1 cellular context compared by ENCODE assay signal in the genomic region with DNA sequence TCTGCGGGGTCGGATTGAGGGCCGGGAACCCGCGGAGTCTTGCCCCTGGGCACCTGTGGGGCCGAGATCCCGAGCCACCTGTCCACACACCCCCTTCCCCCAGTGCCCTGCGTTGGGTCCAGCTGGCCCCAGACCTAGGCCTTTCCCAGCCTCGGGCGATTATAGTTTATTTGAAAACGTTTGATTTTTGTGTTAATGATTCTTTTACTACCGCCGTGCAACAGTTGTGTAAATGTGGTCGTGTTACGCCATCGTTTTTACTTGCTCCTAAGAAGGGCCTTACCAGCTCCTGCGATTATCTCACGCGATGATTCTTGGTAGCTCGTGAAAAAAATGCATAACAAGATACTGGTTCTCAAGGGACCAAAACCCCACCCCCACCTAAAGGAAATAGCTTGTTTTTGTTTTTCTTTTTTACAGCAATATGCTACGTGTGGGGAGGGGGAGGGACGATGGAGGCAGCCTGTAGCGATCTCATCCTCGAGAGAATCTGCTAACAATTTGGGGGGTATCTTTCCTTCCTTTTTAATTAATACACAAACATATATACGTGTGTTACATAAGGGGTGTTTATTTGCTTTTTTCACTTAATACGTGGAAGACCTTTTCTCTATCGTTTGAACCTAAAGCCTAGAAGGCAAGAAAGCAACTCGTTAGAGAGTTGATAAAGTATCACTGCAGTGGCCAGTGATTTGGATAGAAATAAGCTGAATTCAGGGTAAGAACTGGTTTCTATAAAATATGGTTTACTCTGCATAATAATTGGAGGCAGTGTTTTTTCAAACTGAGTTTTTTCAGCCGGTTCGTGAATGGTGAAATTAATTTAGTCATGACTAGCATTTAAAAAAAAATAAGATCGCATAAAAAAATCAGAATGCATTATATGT.
TF ChIP-seq lines count a peak whose summit lies in the region.

No MANE protein-coding gene starts in this region.

TF ChIP-seq in GM23338, 12 proteins besides CTCF, POLR2A, EP300 and RAD21 (continued from another document):
- TF ChIP-seq, protein P1, sequence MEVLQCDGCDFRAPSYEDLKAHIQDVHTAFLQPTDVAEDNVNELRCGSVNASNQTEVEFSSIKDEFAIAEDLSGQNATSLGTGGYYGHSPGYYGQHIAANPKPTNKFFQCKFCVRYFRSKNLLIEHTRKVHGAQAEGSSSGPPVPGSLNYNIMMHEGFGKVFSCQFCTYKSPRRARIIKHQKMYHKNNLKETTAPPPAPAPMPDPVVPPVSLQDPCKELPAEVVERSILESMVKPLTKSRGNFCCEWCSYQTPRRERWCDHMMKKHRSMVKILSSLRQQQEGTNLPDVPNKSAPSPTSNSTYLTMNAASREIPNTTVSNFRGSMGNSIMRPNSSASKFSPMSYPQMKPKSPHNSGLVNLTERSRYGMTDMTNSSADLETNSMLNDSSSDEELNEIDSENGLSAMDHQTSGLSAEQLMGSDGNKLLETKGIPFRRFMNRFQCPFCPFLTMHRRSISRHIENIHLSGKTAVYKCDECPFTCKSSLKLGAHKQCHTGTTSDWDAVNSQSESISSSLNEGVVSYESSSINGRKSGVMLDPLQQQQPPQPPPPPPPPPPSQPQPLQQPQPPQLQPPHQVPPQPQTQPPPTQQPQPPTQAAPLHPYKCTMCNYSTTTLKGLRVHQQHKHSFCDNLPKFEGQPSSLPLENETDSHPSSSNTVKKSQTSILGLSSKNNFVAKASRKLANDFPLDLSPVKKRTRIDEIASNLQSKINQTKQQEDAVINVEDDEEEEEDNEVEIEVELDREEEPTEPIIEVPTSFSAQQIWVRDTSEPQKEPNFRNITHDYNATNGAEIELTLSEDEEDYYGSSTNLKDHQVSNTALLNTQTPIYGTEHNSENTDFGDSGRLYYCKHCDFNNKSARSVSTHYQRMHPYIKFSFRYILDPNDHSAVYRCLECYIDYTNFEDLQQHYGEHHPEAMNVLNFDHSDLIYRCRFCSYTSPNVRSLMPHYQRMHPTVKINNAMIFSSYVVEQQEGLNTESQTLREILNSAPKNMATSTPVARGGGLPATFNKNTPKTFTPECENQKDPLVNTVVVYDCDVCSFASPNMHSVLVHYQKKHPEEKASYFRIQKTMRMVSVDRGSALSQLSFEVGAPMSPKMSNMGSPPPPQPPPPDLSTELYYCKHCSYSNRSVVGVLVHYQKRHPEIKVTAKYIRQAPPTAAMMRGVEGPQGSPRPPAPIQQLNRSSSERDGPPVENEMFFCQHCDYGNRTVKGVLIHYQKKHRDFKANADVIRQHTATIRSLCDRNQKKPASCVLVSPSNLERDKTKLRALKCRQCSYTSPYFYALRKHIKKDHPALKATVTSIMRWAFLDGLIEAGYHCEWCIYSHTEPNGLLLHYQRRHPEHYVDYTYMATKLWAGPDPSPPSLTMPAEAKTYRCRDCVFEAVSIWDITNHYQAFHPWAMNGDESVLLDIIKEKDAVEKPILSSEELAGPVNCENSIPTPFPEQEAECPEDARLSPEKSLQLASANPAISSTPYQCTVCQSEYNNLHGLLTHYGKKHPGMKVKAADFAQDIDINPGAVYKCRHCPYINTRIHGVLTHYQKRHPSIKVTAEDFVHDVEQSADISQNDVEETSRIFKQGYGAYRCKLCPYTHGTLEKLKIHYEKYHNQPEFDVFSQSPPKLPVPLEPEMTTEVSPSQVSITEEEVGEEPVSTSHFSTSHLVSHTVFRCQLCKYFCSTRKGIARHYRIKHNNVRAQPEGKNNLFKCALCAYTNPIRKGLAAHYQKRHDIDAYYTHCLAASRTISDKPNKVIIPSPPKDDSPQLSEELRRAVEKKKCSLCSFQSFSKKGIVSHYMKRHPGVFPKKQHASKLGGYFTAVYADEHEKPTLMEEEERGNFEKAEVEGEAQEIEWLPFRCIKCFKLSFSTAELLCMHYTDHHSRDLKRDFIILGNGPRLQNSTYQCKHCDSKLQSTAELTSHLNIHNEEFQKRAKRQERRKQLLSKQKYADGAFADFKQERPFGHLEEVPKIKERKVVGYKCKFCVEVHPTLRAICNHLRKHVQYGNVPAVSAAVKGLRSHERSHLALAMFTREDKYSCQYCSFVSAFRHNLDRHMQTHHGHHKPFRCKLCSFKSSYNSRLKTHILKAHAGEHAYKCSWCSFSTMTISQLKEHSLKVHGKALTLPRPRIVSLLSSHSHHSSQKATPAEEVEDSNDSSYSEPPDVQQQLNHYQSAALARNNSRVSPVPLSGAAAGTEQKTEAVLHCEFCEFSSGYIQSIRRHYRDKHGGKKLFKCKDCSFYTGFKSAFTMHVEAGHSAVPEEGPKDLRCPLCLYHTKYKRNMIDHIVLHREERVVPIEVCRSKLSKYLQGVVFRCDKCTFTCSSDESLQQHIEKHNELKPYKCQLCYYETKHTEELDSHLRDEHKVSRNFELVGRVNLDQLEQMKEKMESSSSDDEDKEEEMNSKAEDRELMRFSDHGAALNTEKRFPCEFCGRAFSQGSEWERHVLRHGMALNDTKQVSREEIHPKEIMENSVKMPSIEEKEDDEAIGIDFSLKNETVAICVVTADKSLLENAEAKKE (CRISPR knock-in tag; IDR thresholded peaks at IDR 0.05), result no peak
- TF ChIP-seq EZH2 (IDR thresholded peaks at IDR 0.05; ENCODE audit: low read depth, unreplicated experiment) (no peak), ZNF114 (CRISPR knock-in tag; IDR thresholded peaks at IDR 0.05) (no peak), STAT1 (IDR thresholded peaks at IDR 0.05; ENCODE audit: unreplicated experiment) (no peak)
- TF ChIP-seq, protein P2, sequence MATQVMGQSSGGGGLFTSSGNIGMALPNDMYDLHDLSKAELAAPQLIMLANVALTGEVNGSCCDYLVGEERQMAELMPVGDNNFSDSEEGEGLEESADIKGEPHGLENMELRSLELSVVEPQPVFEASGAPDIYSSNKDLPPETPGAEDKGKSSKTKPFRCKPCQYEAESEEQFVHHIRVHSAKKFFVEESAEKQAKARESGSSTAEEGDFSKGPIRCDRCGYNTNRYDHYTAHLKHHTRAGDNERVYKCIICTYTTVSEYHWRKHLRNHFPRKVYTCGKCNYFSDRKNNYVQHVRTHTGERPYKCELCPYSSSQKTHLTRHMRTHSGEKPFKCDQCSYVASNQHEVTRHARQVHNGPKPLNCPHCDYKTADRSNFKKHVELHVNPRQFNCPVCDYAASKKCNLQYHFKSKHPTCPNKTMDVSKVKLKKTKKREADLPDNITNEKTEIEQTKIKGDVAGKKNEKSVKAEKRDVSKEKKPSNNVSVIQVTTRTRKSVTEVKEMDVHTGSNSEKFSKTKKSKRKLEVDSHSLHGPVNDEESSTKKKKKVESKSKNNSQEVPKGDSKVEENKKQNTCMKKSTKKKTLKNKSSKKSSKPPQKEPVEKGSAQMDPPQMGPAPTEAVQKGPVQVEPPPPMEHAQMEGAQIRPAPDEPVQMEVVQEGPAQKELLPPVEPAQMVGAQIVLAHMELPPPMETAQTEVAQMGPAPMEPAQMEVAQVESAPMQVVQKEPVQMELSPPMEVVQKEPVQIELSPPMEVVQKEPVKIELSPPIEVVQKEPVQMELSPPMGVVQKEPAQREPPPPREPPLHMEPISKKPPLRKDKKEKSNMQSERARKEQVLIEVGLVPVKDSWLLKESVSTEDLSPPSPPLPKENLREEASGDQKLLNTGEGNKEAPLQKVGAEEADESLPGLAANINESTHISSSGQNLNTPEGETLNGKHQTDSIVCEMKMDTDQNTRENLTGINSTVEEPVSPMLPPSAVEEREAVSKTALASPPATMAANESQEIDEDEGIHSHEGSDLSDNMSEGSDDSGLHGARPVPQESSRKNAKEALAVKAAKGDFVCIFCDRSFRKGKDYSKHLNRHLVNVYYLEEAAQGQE (IDR thresholded peaks at IDR 0.05; ENCODE audit: unreplicated experiment), result no peak
